10 cellular contexts compared by ENCODE assay signal in genomic region chr17:78734841-78735641, GRCh38. TPM values are rescaled to one million over a fixed set of nuclear protein-coding genes. Genes with fewer than 3 reads are reported as not detected.
DNase-seq lines count a peak whose midpoint lies in the region; ATAC-seq, FAIRE-seq and TF ChIP-seq lines count a peak whose summit lies in the region.
"Had no signal": no experiment of that assay in that cellular context is flagged by ENCODE, and none has a peak within 500 bp of the region (broad histone marks: within the 10 kb centered on the region; RNA-seq: fewer than 3 reads in every experiment).

No MANE protein-coding gene starts in this region.

- H3K4me1 ChIP-seq in A549 (peaks cover 32% of the 10 kb centered on the region), mucosa of stomach (ENCODE audit: control insufficient read depth, insufficient read depth, low read length) (peaks cover 45% of the 10 kb centered on the region), BE2C (peaks cover 22% of the 10 kb centered on the region), H9 (ENCODE audit: insufficient read depth, low read length) (no peaks in the 10 kb centered on the region)

- H2AFZ ChIP-seq in H9 (ENCODE audit: low read length): no peak overlapping the region

- no peak for TF ChIP-seq EP300 in A549 (IDR thresholded peaks at IDR 0.05)

- H3K4me2 ChIP-seq in A549 (peak overlapping the region; percentile 85), H9 (ENCODE audit: insufficient read depth, insufficient read length, low read length) (no peak overlapping the region)

- no peak for DNase-seq in A549 (ENCODE audit: low read depth in 1 of 2, low spot score in 1 of 2)
- no peak for DNase-seq in GM19239 (ENCODE audit: insufficient read length, low spot score)
- DNase-seq in MCF 10A (ENCODE audit: unreplicated experiment): no peak
- DNase-seq in BE2C: no peak
- DNase-seq in H9: no peak
- no peak for DNase-seq in NCI-H2107 treated with DMSO at 0.1 percent for 48 hours (lab: John Stamatoyannopoulos, UW; ENCODE audit: unreplicated experiment)
- DNase-seq: NCI-H2081 treated with DMSO at 0.1 percent for 48 hours; stimulated activated CD4-positive, alpha-beta T cell treated with anti-CD3 and anti-CD28 coated beads, Interleukin-1b, Interleukin-23, amount 100 ng/mL, for 48 hours had no signal

- H2AK5ac ChIP-seq in H9 (ENCODE audit: insufficient read length, low read length): no peak overlapping the region

- H3K4me1 Mint-ChIP-seq in MCF 10A (ENCODE audit: insufficient read depth, unreplicated experiment): peaks cover 37% of the 10 kb centered on the region
- H3K4me1 Mint-ChIP-seq in H9: peaks cover 20 to 28% of the 10 kb centered on the region in 2 experiments

- no peaks in the 10 kb centered on the region for H3K36me3 ChIP-seq in mucosa of stomach (ENCODE audit: control insufficient read depth, insufficient read depth, low read length)
- no peaks in the 10 kb centered on the region for H3K36me3 ChIP-seq in BE2C

- H3K36me3 Mint-ChIP-seq in MCF 10A (ENCODE audit: insufficient read depth, unreplicated experiment) (no peaks in the 10 kb centered on the region), H9 (ENCODE audit: insufficient read depth in 1 of 3, low read depth in 3 of 3) (no peaks in the 10 kb centered on the region)

- no peak overlapping the region for H3K23ac ChIP-seq in H9 (ENCODE audit: insufficient read length, low read depth, low read length)

- ATAC-seq in A549 (no peak), GM21447 (IDR thresholded peaks at IDR 0.05; ENCODE audit: unreplicated experiment) (no peak)

- H3K79me1 ChIP-seq in H9 (ENCODE audit: insufficient read depth, low read depth, low read length, poor library complexity, severe bottlenecking): no peaks in the 10 kb centered on the region

- intact Hi-C loops in MCF 10A (cut with micrococcal nuclease): no loop called here

- H3K9ac ChIP-seq in mucosa of stomach (ENCODE audit: low read length) (peak overlapping the region; percentile 88), H9 (ENCODE audit: extremely low read depth, insufficient read length, low read length) (no peak overlapping the region)

- no peak for TF ChIP-seq POLR2A in A549 (IDR thresholded peaks at IDR 0.05; ENCODE audit: low read length)

- TF ChIP-seq CTCF in A549 (IDR thresholded peaks at IDR 0.05) (no peak), MCF 10A (IDR thresholded peaks at IDR 0.05; ENCODE audit: unreplicated experiment) (no peak), BE2C (IDR thresholded peaks at IDR 0.05; ENCODE audit: low read depth, low read length) (no peak), H9 (conservative IDR thresholded peaks at IDR 0.05) (no peak)

- BruUV-seq in MCF 10A (replicated peaks; lab: Mats Ljungman, UMichigan): no TSS peak

- H3T11ph ChIP-seq in H9 (ENCODE audit: low read length): no peak overlapping the region

- CTCF ChIA-PET in A549 (lab: Yijun Ruan, JAX): interaction anchor here (0.6 to 6.4 kb wide), 15 partner anchors 9 to 287 kb away, joined by 3 to 45 read pairs (median 4); no protein-coding TSS in a partner anchor
- CTCF ChIA-PET in MCF 10A (lab: Yijun Ruan, JAX): interaction anchor here (0.7 to 3.3 kb wide), 7 partner anchors 8 to 65 kb away, joined by 3 to 16 read pairs (median 4); no protein-coding TSS in a partner anchor

- no peaks in the 10 kb centered on the region for H3K9me3 Mint-ChIP-seq in MCF 10A (ENCODE audit: unreplicated experiment)
- H3K9me3 Mint-ChIP-seq in H9: no peaks in the 10 kb centered on the region

- H3K4me3 Mint-ChIP-seq in MCF 10A (ENCODE audit: unreplicated experiment) (peak overlapping the region; percentile 84), H9 (no peak overlapping the region)

- TF ChIP-seq RAD21 in A549 (conservative IDR thresholded peaks at IDR 0.05 in 1 of 2, IDR thresholded peaks at IDR 0.05 in 1 of 2): no peak

- no peak overlapping the region for H2BK20ac ChIP-seq in H9 (ENCODE audit: low read depth, low read length, poor library complexity, severe bottlenecking)

- H2BK15ac ChIP-seq in H9 (ENCODE audit: low read depth, low read length): no peak overlapping the region

- H3K79me2 ChIP-seq in H9 (ENCODE audit: insufficient read depth, low read length): no peaks in the 10 kb centered on the region

- WGBS in A549 (ENCODE audit: missing lambda C conversion rate): 82% methylated on average over 16 of the region's 16 CpGs
- no CpG with 5 or more reads among the region's 16 CpGs for WGBS in H9 (ENCODE audit: extremely low coverage, insufficient read length, low lambda C conversion rate)

- H3K27ac Mint-ChIP-seq in MCF 10A (ENCODE audit: low read depth, unreplicated experiment) (peak overlapping the region; percentile 87), H9 (no peak overlapping the region; a peak in 1 of 7 replicates)

- H4K8ac ChIP-seq in H9 (replicated peaks; ENCODE audit: insufficient read length, low read depth, low read length): no peak overlapping the region

- no peak overlapping the region for H4K5ac ChIP-seq in H9 (ENCODE audit: insufficient read length, low read depth, low read length)

- no peak overlapping the region for H3K56ac ChIP-seq in H9 (ENCODE audit: insufficient read length, low read depth, low read length)

- no peak overlapping the region for H3K4ac ChIP-seq in H9 (ENCODE audit: low read depth, low read length)

- POLR2A ChIA-PET in A549 (lab: Yijun Ruan, JAX): no interaction called here
- POLR2A ChIA-PET in MCF 10A (lab: Yijun Ruan, JAX): interaction anchor here (0.6 to 4.6 kb wide), 15 partner anchors 9 to 238 kb away, joined by 3 to 131 read pairs (median 11); no protein-coding TSS in a partner anchor

- H2BK12ac ChIP-seq in H9 (ENCODE audit: insufficient read length, low read depth, low read length): no peak overlapping the region

- no peak overlapping the region for H3K14ac ChIP-seq in H9 (ENCODE audit: insufficient read depth, low read length)

- peak overlapping the region in 1 of 2 experiments; percentile 85; a peak in 4 of 6 replicates for H3K27ac ChIP-seq in A549
- H3K27ac ChIP-seq in H9 (ENCODE audit: insufficient read length, low read depth, low read length): no peak overlapping the region

- H3K27me3 Mint-ChIP-seq in MCF 10A (ENCODE audit: insufficient read depth, unreplicated experiment): no peaks in the 10 kb centered on the region
- H3K27me3 Mint-ChIP-seq in H9 (ENCODE audit: low read depth): no peaks in the 10 kb centered on the region

- H3K18ac ChIP-seq in H9 (ENCODE audit: insufficient read length, low read depth, low read length): no peak overlapping the region

- H3K27me3 ChIP-seq in mucosa of stomach (ENCODE audit: control insufficient read depth, insufficient read depth, low read length) (no peaks in the 10 kb centered on the region), BE2C (no peaks in the 10 kb centered on the region), H9 (ENCODE audit: insufficient read depth, low read length) (no peaks in the 10 kb centered on the region)

- no peaks in the 10 kb centered on the region for H4K20me1 ChIP-seq in H9 (ENCODE audit: control insufficient read depth, insufficient read depth, insufficient read length)

- H3K9me3 ChIP-seq in A549 (no peaks in the 10 kb centered on the region), mucosa of stomach (ENCODE audit: control insufficient read depth, low read length) (no peaks in the 10 kb centered on the region), BE2C (no peaks in the 10 kb centered on the region), H9 (ENCODE audit: control insufficient read depth, low read depth, low read length) (no peaks in the 10 kb centered on the region)

- H3K4me3 ChIP-seq in A549 (peak overlapping the region; percentile 61; the same call in 2 of the 3 replicates), mucosa of stomach (ENCODE audit: low read length) (peak overlapping the region; percentile 73), BE2C (ENCODE audit: low read depth, low read length) (no peak overlapping the region; the same call in 1 of the 2 replicates)

- no peak overlapping the region for H2BK5ac ChIP-seq in H9 (ENCODE audit: insufficient read length, low read length)

- H2BK120ac ChIP-seq in H9 (ENCODE audit: low read depth, low read length, poor library complexity, severe bottlenecking): no peak overlapping the region

- H4K91ac ChIP-seq in H9 (ENCODE audit: insufficient read length, low read depth, low read length): no peak overlapping the region

- no peak for FAIRE-seq in A549 (lab: Jason Lieb, UNC)
- peak; percentile 72 for FAIRE-seq in GM19239 (lab: Jason Lieb, UNC)

- no peaks in the 10 kb centered on the region for H3K23me2 ChIP-seq in H9 (ENCODE audit: insufficient read length, low read depth, low read length, poor library complexity, severe bottlenecking)

TF ChIP-seq in A549, 52 proteins besides CTCF, POLR2A, EP300 and RAD21 (continues in another document):
- TF ChIP-seq RNF2 (IDR thresholded peaks at IDR 0.05; ENCODE audit: borderline replicate concordance, low read depth) (no peak), ATOH8 (CRISPR knock-in tag; IDR thresholded peaks at IDR 0.05; ENCODE audit: low read depth) (no peak), ESRRA (IDR thresholded peaks at IDR 0.05; ENCODE audit: borderline replicate concordance, low read length) (no peak), FOSL2 (IDR thresholded peaks at IDR 0.05) (no peak), FOSL2 (CRISPR knock-in tag; IDR thresholded peaks at IDR 0.05) (no peak), ZNF302 (CRISPR knock-in tag; IDR thresholded peaks at IDR 0.05) (no peak), MAX (IDR thresholded peaks at IDR 0.05) (no peak), BHLHE40 (IDR thresholded peaks at IDR 0.05; ENCODE audit: low read depth, low read length) (no peak), POLR2AphosphoS2 (conservative IDR thresholded peaks at IDR 0.05; ENCODE audit: low read length) (no peak)

RNA-seq across cellular contexts. Expression of gene CYTH1, which starts 47.0 kb away (rescaled TPM):
- polyA plus RNA-seq in A549 (2011; rRNA removed) (36.0 and 38.5 TPM in 2 replicates), A549 (2017; fragmentation: RNase III; extraction: RNeasy Plus Mini Kit Qiagen cat#74134 plus additional on column Dnase treatment) (45.9 to 54.3 TPM (median 46.2 TPM) in 3 replicates)
- polyA plus RNA-seq in A549 (2012; cell fraction: cytosol; rRNA removed): 27.3 and 34.2 TPM in 2 replicates
- polyA plus RNA-seq in A549 (2012; cell fraction: nucleus; rRNA removed): 72.4 and 88.1 TPM in 2 replicates
- 32.0 and 37.1 TPM in 2 replicates for polyA minus RNA-seq in A549 (2011; rRNA and poly(A)+ RNA removed)
- total RNA-seq in MCF 10A (2022) (32.8 and 38.5 TPM in 2 replicates), H9 (2021) (9.7 and 11.2 TPM in 2 replicates)
- polyA plus RNA-seq in BE2C (2012; ENCODE audit: insufficient read depth, insufficient read length, low read depth): 51.1 TPM
